8 cellular contexts compared by ENCODE assay signal in genomic region chr17:48555616-48556533, GRCh38. TPM values are rescaled to one million over a fixed set of nuclear protein-coding genes. Genes with fewer than 3 reads are reported as not detected.
DNase-seq lines count a peak whose midpoint lies in the region; TF ChIP-seq lines count a peak whose summit lies in the region.

No MANE protein-coding gene starts in this region.

- H3K4me1 ChIP-seq in left ventricle myocardium inferior (peaks cover 19% of the 10 kb centered on the region), subcutaneous abdominal adipose tissue (ENCODE audit: control insufficient read depth in 5 of 5, insufficient read depth in 5 of 5, low read length in 5 of 5) (peaks cover 16 to 78% (median 71%) of the 10 kb centered on the region in 5 donors)

- peak overlapping the region; percentile 60 for H3K27ac Mint-ChIP-seq in activated CD4-positive, alpha-beta memory T cell treated with anti-CD3 and anti-CD28 coated beads for 36 hours

- peaks cover 6% of the 10 kb centered on the region for H3K27me3 Mint-ChIP-seq in activated CD4-positive, alpha-beta memory T cell treated with anti-CD3 and anti-CD28 coated beads for 36 hours

- no peaks in the 10 kb centered on the region for H3K36me3 Mint-ChIP-seq in activated CD4-positive, alpha-beta memory T cell treated with anti-CD3 and anti-CD28 coated beads for 36 hours

- H3K9me3 Mint-ChIP-seq in activated CD4-positive, alpha-beta memory T cell treated with anti-CD3 and anti-CD28 coated beads for 36 hours: no peaks in the 10 kb centered on the region

- H3K4me3 Mint-ChIP-seq in activated CD4-positive, alpha-beta memory T cell treated with anti-CD3 and anti-CD28 coated beads for 36 hours: peak overlapping the region; percentile 80

- DNase-seq in NCI-H1436 (lab: John Stamatoyannopoulos, UW) (peak; percentile 42), NCI-H1436 treated with DMSO at 0.1 percent for 48 hours (lab: John Stamatoyannopoulos, UW) (no peak), left ventricle myocardium inferior (no peak), head of caudate nucleus (no peak), GM10248 (ENCODE audit: extremely low spot score) (no peak)
- DNase-seq in activated CD4-positive, alpha-beta memory T cell treated with anti-CD3 and anti-CD28 coated beads for 36 hours: no peak
- DNase-seq in activated CD4-positive, alpha-beta T cell treated with anti-CD3 and anti-CD28 coated beads for 48 hours: no peak

- intact Hi-C loops in activated CD4-positive, alpha-beta memory T cell treated with anti-CD3 and anti-CD28 coated beads for 36 hours (cut with micrococcal nuclease): no loop called here
- intact Hi-C loops in left ventricle myocardium inferior (cut with micrococcal nuclease) (no loop called here), head of caudate nucleus (cut with DNase I) (no loop called here)

- TF ChIP-seq CTCF in left ventricle myocardium inferior (IDR thresholded peaks at IDR 0.05; ENCODE audit: borderline replicate concordance): no peak
- no peak for TF ChIP-seq CTCF in GM10248 (IDR thresholded peaks at IDR 0.05; ENCODE audit: control extremely low read depth, extremely low read depth, low read depth, missing control alignments)

- H3K9me3 ChIP-seq in left ventricle myocardium inferior (replicated peaks) (no peaks in the 10 kb centered on the region), subcutaneous abdominal adipose tissue (ENCODE audit: control insufficient read depth in 5 of 5, low read length in 5 of 5) (no peaks in the 10 kb centered on the region)

- H3K4me3 ChIP-seq in left ventricle myocardium inferior (peak overlapping the region; percentile 59), subcutaneous abdominal adipose tissue (ENCODE audit: low read depth in 1 of 5, low read length in 5 of 5) (peak overlapping the region in 4 of 5 donors; percentile 40 to 63 (median 52))

- H3K4me1 Mint-ChIP-seq in activated CD4-positive, alpha-beta memory T cell treated with anti-CD3 and anti-CD28 coated beads for 36 hours (ENCODE audit: low read depth): peaks cover 6% of the 10 kb centered on the region

- H3K36me3 ChIP-seq in left ventricle myocardium inferior (no peaks in the 10 kb centered on the region), subcutaneous abdominal adipose tissue (ENCODE audit: control insufficient read depth in 5 of 5, insufficient read depth in 5 of 5, low read length in 5 of 5) (peaks cover 0 to 15% (median 8%) of the 10 kb centered on the region in 5 donors)

- POLR2A ChIA-PET in activated CD4-positive, alpha-beta memory T cell treated with anti-CD3 and anti-CD28 coated beads for 36 hours (lab: Charles Lee): interaction anchor here (1.3 kb wide), 1 partner anchor 9 kb away, joined by 3 read pairs; no protein-coding TSS in a partner anchor
- POLR2A ChIA-PET in GM10248 (lab: Yijun Ruan, JAX): no interaction called here

- CTCF ChIA-PET in activated CD4-positive, alpha-beta memory T cell treated with anti-CD3 and anti-CD28 coated beads for 36 hours (lab: Charles Lee): no interaction called here
- CTCF ChIA-PET in GM10248 (lab: Yijun Ruan, JAX): interaction anchor here (0.8 to 1.4 kb wide), 5 partner anchors 13 to 296 kb away, joined by 3 read pairs; partner anchors contain the start of gene HOXB1

- H3K27me3 ChIP-seq in left ventricle myocardium inferior (ENCODE audit: low read depth): peaks cover 100% of the 10 kb centered on the region
- H3K27me3 ChIP-seq in subcutaneous abdominal adipose tissue (ENCODE audit: control insufficient read depth in 5 of 5, insufficient read depth in 4 of 5, low read length in 5 of 5): no peaks in the 10 kb centered on the region

- H3K27ac ChIP-seq in left ventricle myocardium inferior (replicated peaks) (peak overlapping the region; percentile 46), subcutaneous abdominal adipose tissue (ENCODE audit: low read depth, low read length) (peak overlapping the region; percentile 40)

- peak overlapping the region in 2 of 5 donors; percentile 39 to 52 for H3K9ac ChIP-seq in subcutaneous abdominal adipose tissue (ENCODE audit: low read length in 5 of 5)

RNA-seq across cellular contexts. Expression of gene HOXB2, which starts 11.0 kb away (rescaled TPM):
- 10 to 100 TPM; 13.3 to 16.8 TPM for total RNA-seq in activated CD4-positive, alpha-beta memory T cell treated with anti-CD3 and anti-CD28 coated beads for 36 hours
- 1.9 TPM for total RNA-seq in left ventricle myocardium inferior

RNA-seq across cellular contexts. Expression of gene HOXB4, which starts 22.3 kb away (rescaled TPM):
- total RNA-seq in activated CD4-positive, alpha-beta memory T cell treated with anti-CD3 and anti-CD28 coated beads for 36 hours: 1 to 10 TPM; 2.3 TPM
- total RNA-seq in left ventricle myocardium inferior: 0.25 TPM

RNA-seq across cellular contexts. Expression of gene HOXB1, which starts 25.1 kb away (rescaled TPM):
- total RNA-seq in activated CD4-positive, alpha-beta memory T cell treated with anti-CD3 and anti-CD28 coated beads for 36 hours: not detected
- not detected for total RNA-seq in left ventricle myocardium inferior

RNA-seq across cellular contexts. Expression of gene HOXB3, which starts 34.2 kb away (rescaled TPM):
- total RNA-seq in activated CD4-positive, alpha-beta memory T cell treated with anti-CD3 and anti-CD28 coated beads for 36 hours: 1 to 10 TPM; 2.6 TPM
- total RNA-seq in left ventricle myocardium inferior: 0.91 TPM

RNA-seq across cellular contexts. Expression of gene HOXB5, which starts 37.7 kb away (rescaled TPM):
- not detected for total RNA-seq in activated CD4-positive, alpha-beta memory T cell treated with anti-CD3 and anti-CD28 coated beads for 36 hours
- not detected for total RNA-seq in left ventricle myocardium inferior
